12 cellular contexts compared by ENCODE assay signal in genomic region chr3:118818386-118818785, GRCh38.
DNase-seq lines count a peak whose midpoint lies in the region; ATAC-seq and TF ChIP-seq lines count a peak whose summit lies in the region.
"Had no signal": no experiment of that assay in that cellular context is flagged by ENCODE, and none has a peak within 500 bp of the region (broad histone marks: within the 10 kb centered on the region; RNA-seq: fewer than 3 reads in every experiment).

No MANE protein-coding gene starts in this region.

- H4K91ac ChIP-seq in H9 (ENCODE audit: insufficient read length, low read depth, low read length), result no peak overlapping the region

- no peak overlapping the region for H3K4me3 Mint-ChIP-seq in H9
- H3K4me3 Mint-ChIP-seq: activated CD8-positive, alpha-beta memory T cell treated with anti-CD3 and anti-CD28 coated beads, Interleukin-2, amount 10 ng/mL, durations not matched to agents 7 days and 5 days had no signal

- intact Hi-C loops in sciatic nerve (cut with DNase I), result no loop called here

- H3K27ac ChIP-seq in mesendoderm (ENCODE audit: low read depth, low read length) (no peak overlapping the region), H9 (ENCODE audit: insufficient read length, low read depth, low read length) (no peak overlapping the region)
- H3K27ac ChIP-seq: C4-2B, heart left ventricle, WERI-Rb-1 had no signal

- ATAC-seq in sciatic nerve, result no peak

- H3K4me1 ChIP-seq in mesendoderm (ENCODE audit: control insufficient read depth, low read depth, low read length), result no peaks in the 10 kb centered on the region
- no peaks in the 10 kb centered on the region for H3K4me1 ChIP-seq in H9 (ENCODE audit: insufficient read depth, low read length)
- H3K4me1 ChIP-seq: heart left ventricle had no signal

- H4K5ac ChIP-seq in mesendoderm (ENCODE audit: low read length) (no peak overlapping the region), H9 (ENCODE audit: insufficient read length, low read depth, low read length) (no peak overlapping the region)

- no peaks in the 10 kb centered on the region for H3K79me1 ChIP-seq in mesendoderm (ENCODE audit: low read length)
- H3K79me1 ChIP-seq in H9 (ENCODE audit: insufficient read depth, low read depth, low read length, poor library complexity, severe bottlenecking), result no peaks in the 10 kb centered on the region

- no peaks in the 10 kb centered on the region for H3K27me3 Mint-ChIP-seq in H9 (ENCODE audit: low read depth)
- H3K27me3 Mint-ChIP-seq: activated CD8-positive, alpha-beta memory T cell treated with anti-CD3 and anti-CD28 coated beads, Interleukin-2, amount 10 ng/mL, durations not matched to agents 7 days and 5 days had no signal

- H2AK5ac ChIP-seq in mesendoderm (ENCODE audit: low read length) (no peak overlapping the region), H9 (ENCODE audit: insufficient read length, low read length) (no peak overlapping the region)

- H3K36me3 ChIP-seq in mesendoderm (ENCODE audit: control insufficient read depth, insufficient read depth, low read length), result no peaks in the 10 kb centered on the region
- H3K36me3 ChIP-seq: heart left ventricle, WERI-Rb-1 had no signal

- no peak overlapping the region for H3K56ac ChIP-seq in mesendoderm (ENCODE audit: low read length)
- no peak overlapping the region for H3K56ac ChIP-seq in H9 (ENCODE audit: insufficient read length, low read depth, low read length)

- H3K4me2 ChIP-seq in mesendoderm (ENCODE audit: low read length) (no peak overlapping the region), H9 (ENCODE audit: insufficient read depth, insufficient read length, low read length) (no peak overlapping the region)

- H2BK20ac ChIP-seq in H9 (ENCODE audit: low read depth, low read length, poor library complexity, severe bottlenecking), result no peak overlapping the region

- H4K20me1 ChIP-seq in H9 (ENCODE audit: control insufficient read depth, insufficient read depth, insufficient read length), result no peaks in the 10 kb centered on the region

- H3K18ac ChIP-seq in mesendoderm (ENCODE audit: low read length) (no peak overlapping the region), H9 (ENCODE audit: insufficient read length, low read depth, low read length) (no peak overlapping the region)

- no peaks in the 10 kb centered on the region for H3K9me3 ChIP-seq in H9 (ENCODE audit: control insufficient read depth, low read depth, low read length)
- H3K9me3 ChIP-seq: heart left ventricle had no signal

- H2BK5ac ChIP-seq in mesendoderm (ENCODE audit: low read length) (no peak overlapping the region), H9 (ENCODE audit: insufficient read length, low read length) (no peak overlapping the region)

- H3T11ph ChIP-seq in H9 (ENCODE audit: low read length), result no peak overlapping the region

- H2BK120ac ChIP-seq in mesendoderm (ENCODE audit: low read depth, low read length) (no peak overlapping the region), H9 (ENCODE audit: low read depth, low read length, poor library complexity, severe bottlenecking) (no peak overlapping the region)

- DNase-seq in AG20443 (ENCODE audit: low spot score) (peak; percentile 48), LoVo (ENCODE audit: low spot score) (peak; percentile 1), dedifferentiated amniotic fluid mesenchymal stem cell (ENCODE audit: extremely low spot score) (peak; percentile 94), mesendoderm (peak; percentile 42), H9 (no peak), sciatic nerve (ENCODE audit: low spot score) (no peak), putamen (ENCODE audit: low spot score) (no peak)
- DNase-seq in stimulated activated naive CD4-positive, alpha-beta T cell treated with Interleukin-2 at 50 U/mL for 16 hours (lab: John Stamatoyannopoulos, UW), result no peak
- DNase-seq: heart left ventricle had no signal

- no peak overlapping the region for H3K23ac ChIP-seq in mesendoderm (ENCODE audit: low read length)
- H3K23ac ChIP-seq in H9 (ENCODE audit: insufficient read length, low read depth, low read length), result no peak overlapping the region

- H3K79me2 ChIP-seq in mesendoderm (ENCODE audit: control insufficient read depth, insufficient read depth, low read length) (no peaks in the 10 kb centered on the region), H9 (ENCODE audit: insufficient read depth, low read length) (no peaks in the 10 kb centered on the region)

- no peaks in the 10 kb centered on the region for H3K9me3 Mint-ChIP-seq in H9

- H3K4me3 ChIP-seq in mesendoderm (ENCODE audit: low read length), result no peak overlapping the region
- H3K4me3 ChIP-seq: heart left ventricle had no signal

- no peak overlapping the region for H3K4ac ChIP-seq in mesendoderm (ENCODE audit: low read depth, low read length)
- no peak overlapping the region for H3K4ac ChIP-seq in H9 (ENCODE audit: low read depth, low read length)

- no peak for TF ChIP-seq CTCF in H9 (conservative IDR thresholded peaks at IDR 0.05)

- H2BK15ac ChIP-seq in mesendoderm (replicated peaks; ENCODE audit: low read depth), result no peak overlapping the region
- no peak overlapping the region for H2BK15ac ChIP-seq in H9 (ENCODE audit: low read depth, low read length)

- no peak overlapping the region for H3K14ac ChIP-seq in H9 (ENCODE audit: insufficient read depth, low read length)

- no peak overlapping the region for H3K27ac Mint-ChIP-seq in H9
- H3K27ac Mint-ChIP-seq: activated CD8-positive, alpha-beta memory T cell treated with anti-CD3 and anti-CD28 coated beads, Interleukin-2, amount 10 ng/mL, durations not matched to agents 7 days and 5 days had no signal

- no peaks in the 10 kb centered on the region for H3K23me2 ChIP-seq in H9 (ENCODE audit: insufficient read length, low read depth, low read length, poor library complexity, severe bottlenecking)

- H3K36me3 Mint-ChIP-seq in H9 (ENCODE audit: insufficient read depth in 1 of 3, low read depth in 3 of 3), result no peaks in the 10 kb centered on the region
- H3K36me3 Mint-ChIP-seq: activated CD8-positive, alpha-beta memory T cell treated with anti-CD3 and anti-CD28 coated beads, Interleukin-2, amount 10 ng/mL, durations not matched to agents 7 days and 5 days had no signal

- H3K27me3 ChIP-seq in mesendoderm (ENCODE audit: insufficient read depth, low read length, poor library complexity), result no peaks in the 10 kb centered on the region
- H3K27me3 ChIP-seq in H9 (ENCODE audit: insufficient read depth, low read length), result no peaks in the 10 kb centered on the region
- H3K27me3 ChIP-seq: heart left ventricle had no signal

- H4K8ac ChIP-seq in mesendoderm (ENCODE audit: low read depth, low read length) (no peak overlapping the region), H9 (replicated peaks; ENCODE audit: insufficient read length, low read depth, low read length) (no peak overlapping the region)

- H3K9ac ChIP-seq in mesendoderm (ENCODE audit: low read length) (no peak overlapping the region), H9 (ENCODE audit: extremely low read depth, insufficient read length, low read length) (no peak overlapping the region)

- H2AFZ ChIP-seq in H9 (ENCODE audit: low read length), result no peak overlapping the region

- H3K4me1 Mint-ChIP-seq in H9, result peaks cover 4 to 10% of the 10 kb centered on the region in 2 experiments
- H3K4me1 Mint-ChIP-seq: activated CD8-positive, alpha-beta memory T cell treated with anti-CD3 and anti-CD28 coated beads, Interleukin-2, amount 10 ng/mL, durations not matched to agents 7 days and 5 days had no signal

- no peak overlapping the region for H2BK12ac ChIP-seq in H9 (ENCODE audit: insufficient read length, low read depth, low read length)

- WGBS in mesendoderm (ENCODE audit: extremely low coverage, insufficient coverage, low lambda C conversion rate), result no CpG with 5 or more reads among the region's 2 CpGs
- no CpG with 5 or more reads among the region's 2 CpGs for WGBS in H9 (ENCODE audit: extremely low coverage, insufficient read length, low lambda C conversion rate)

Comparison
In these comparisons a context has a peak if more than half of its experiments do, and no peak if none do; other contexts are left out.
1. DNase-seq: peak in AG20443 (single experiment), LoVo (single experiment), dedifferentiated amniotic fluid mesenchymal stem cell (single experiment) and mesendoderm (single experiment); none in stimulated activated naive CD4-positive, alpha-beta T cell treated with Interleukin-2 at 50 U/mL for 16 hours (single experiment), H9 (single experiment), sciatic nerve (single experiment) and putamen (single experiment).